In genomic region chr4:121800961-121801714, GRCh38 we compare ENCODE assay signal across 1 cellular context.
TF ChIP-seq lines count a peak whose summit lies in the region.

EXOSC9 (plus strand) TSS chr4:121801323; CDS start chr4:121801425, 102 bp downstream.

TF ChIP-seq in neural cell, 6 proteins besides CTCF, POLR2A, EP300 and RAD21 (continued from another document):
- TF ChIP-seq REST (IDR thresholded peaks at IDR 0.05; ENCODE audit: borderline replicate concordance) = peak; percentile 42
